ENCODE assay signal across 17 cellular contexts in genomic region chr17:8649157-8650118, GRCh38. TPM values are rescaled to one million over a fixed set of nuclear protein-coding genes. Genes with fewer than 3 reads are reported as not detected.
DNase-seq lines count a peak whose midpoint lies in the region; ATAC-seq, FAIRE-seq and TF ChIP-seq lines count a peak whose summit lies in the region.
"Had no signal": no experiment of that assay in that cellular context is flagged by ENCODE, and none has a peak within 500 bp of the region (broad histone marks: within the 10 kb centered on the region; RNA-seq: fewer than 3 reads in every experiment).

No MANE protein-coding gene starts in this region.

- POLR2A ChIA-PET in A549 (lab: Yijun Ruan, JAX), result no interaction called here

- no peak overlapping the region for H3K9ac ChIP-seq in H9 (ENCODE audit: extremely low read depth, insufficient read length, low read length)

- no peak overlapping the region for H4K8ac ChIP-seq in H9 (replicated peaks; ENCODE audit: insufficient read length, low read depth, low read length)

- H2BK20ac ChIP-seq in H9 (ENCODE audit: low read depth, low read length, poor library complexity, severe bottlenecking), result no peak overlapping the region

- H3K4me3 Mint-ChIP-seq in H9, result no peak overlapping the region

- peak overlapping the region; percentile 65 for H3K18ac ChIP-seq in H9 (ENCODE audit: insufficient read length, low read depth, low read length)

- H3K36me3 Mint-ChIP-seq in H9 (ENCODE audit: insufficient read depth in 1 of 3, low read depth in 3 of 3), result no peaks in the 10 kb centered on the region

- H3K4me1 ChIP-seq in A549, result peaks cover 6% of the 10 kb centered on the region; the same call in 1 of the 3 replicates
- H3K4me1 ChIP-seq in H9 (ENCODE audit: insufficient read depth, low read length), result no peaks in the 10 kb centered on the region
- peaks cover 0 to 9% (median 0%) of the 10 kb centered on the region in 4 donors for H3K4me1 ChIP-seq in stomach
- H3K4me1 ChIP-seq: BE2C had no signal

- H3K9me3 ChIP-seq in A549 (no peaks in the 10 kb centered on the region), H9 (ENCODE audit: control insufficient read depth, low read depth, low read length) (no peaks in the 10 kb centered on the region), stomach (no peaks in the 10 kb centered on the region)
- H3K9me3 ChIP-seq: BE2C had no signal

- no peak overlapping the region for H3K4me2 ChIP-seq in A549
- no peak overlapping the region for H3K4me2 ChIP-seq in H9 (ENCODE audit: insufficient read depth, insufficient read length, low read length)

- H3K27ac Mint-ChIP-seq in H9, result no peak overlapping the region

- H3K27ac ChIP-seq in A549, result no peak overlapping the region
- H3K27ac ChIP-seq in H9 (ENCODE audit: insufficient read length, low read depth, low read length), result no peak overlapping the region
- H3K27ac ChIP-seq in brain microvascular endothelial cell, result no peak overlapping the region
- H3K27ac ChIP-seq in stomach, result peak overlapping the region in 2 of 5 donors; percentile 15 to 21
- H3K27ac ChIP-seq: tibial nerve had no signal

- H3K14ac ChIP-seq in H9 (ENCODE audit: insufficient read depth, low read length), result no peak overlapping the region

- H3K36me3 ChIP-seq in brain microvascular endothelial cell (replicated peaks) (no peaks in the 10 kb centered on the region), stomach (no peaks in the 10 kb centered on the region)
- H3K36me3 ChIP-seq: BE2C, tibial nerve had no signal

- DNase-seq in A549 (ENCODE audit: low read depth in 1 of 2, low spot score in 1 of 2) (no peak), H9 (no peak), brain microvascular endothelial cell (peak; percentile 88), myocyte (ENCODE audit: low read depth) (peak; percentile 80), stomach (no peak), DMS153 treated with DMSO at 0.1 percent for 48 hours (lab: John Stamatoyannopoulos, UW; ENCODE audit: unreplicated experiment) (no peak), frontal cortex (ENCODE audit: low spot score in 2 of 2) (no peak)
- DNase-seq: activated CD4-positive, CD25-positive, alpha-beta regulatory T cell; activated T-cell treated with anti-CD3 and anti-CD28 coated beads, Interleukin-2, amount 50 U/mL, for 1 hour; anterior cingulate cortex; BE2C; GF-D8; Kasumi-1; NCI-H2081 had no signal

- no peaks in the 10 kb centered on the region for H4K20me1 ChIP-seq in H9 (ENCODE audit: control insufficient read depth, insufficient read depth, insufficient read length)

- no peak overlapping the region for H2AK5ac ChIP-seq in H9 (ENCODE audit: insufficient read length, low read length)

- no peaks in the 10 kb centered on the region; a peak in 1 of 5 replicates for H3K9me3 Mint-ChIP-seq in H9

- 77% methylated on average over 17 of the region's 17 CpGs for WGBS in A549 (ENCODE audit: missing lambda C conversion rate)
- WGBS in H9 (ENCODE audit: extremely low coverage, insufficient read length, low lambda C conversion rate), result no CpG with 5 or more reads among the region's 17 CpGs
- 75 to 86% (median 82%) methylated on average over 17 of the region's 17 CpGs for WGBS in stomach, 5 donors

- intact Hi-C loops in stomach (cut with DNase I; ENCODE audit: low total_unique reads), result no loop called here

- peaks cover under 1 to 4% of the 10 kb centered on the region in 2 experiments; a peak in 2 of 4 replicates for H3K4me1 Mint-ChIP-seq in H9

- TF ChIP-seq EP300 in A549 (IDR thresholded peaks at IDR 0.05), result no peak
- TF ChIP-seq EP300 in stomach (IDR thresholded peaks at IDR 0.05), result no peak

- H4K91ac ChIP-seq in H9 (ENCODE audit: insufficient read length, low read depth, low read length), result no peak overlapping the region

- TF ChIP-seq RAD21 in A549 (conservative IDR thresholded peaks at IDR 0.05 in 1 of 2, IDR thresholded peaks at IDR 0.05 in 1 of 2), result no peak

- FAIRE-seq in A549 (lab: Jason Lieb, UNC), result peak; percentile 49
- FAIRE-seq in frontal cortex (lab: Jason Lieb, UNC), result no peak
- FAIRE-seq: endothelial cell of umbilical vein had no signal

- H2BK15ac ChIP-seq in H9 (ENCODE audit: low read depth, low read length), result no peak overlapping the region

- TF ChIP-seq POLR2A in A549 (IDR thresholded peaks at IDR 0.05; ENCODE audit: low read length) (no peak), stomach (IDR thresholded peaks at IDR 0.05) (no peak)

- no peak overlapping the region for H3K23ac ChIP-seq in H9 (ENCODE audit: insufficient read length, low read depth, low read length)

- no peak overlapping the region for H3K4ac ChIP-seq in H9 (ENCODE audit: low read depth, low read length)

- H3K27me3 ChIP-seq in H9 (ENCODE audit: insufficient read depth, low read length) (no peaks in the 10 kb centered on the region), brain microvascular endothelial cell (replicated peaks) (no peaks in the 10 kb centered on the region), stomach (peaks cover 0 to 4% (median 0%) of the 10 kb centered on the region in 3 donors)
- H3K27me3 ChIP-seq: BE2C, tibial nerve had no signal

- no peak for ATAC-seq in A549
- no peak for ATAC-seq in HG03039 (IDR thresholded peaks at IDR 0.05; ENCODE audit: unreplicated experiment)

- H3K79me2 ChIP-seq in H9 (ENCODE audit: insufficient read depth, low read length), result no peaks in the 10 kb centered on the region

- H3K27me3 Mint-ChIP-seq in H9 (ENCODE audit: low read depth), result peaks cover 2% of the 10 kb centered on the region; the same call in 1 of the 2 replicates

- no peak overlapping the region for H3K56ac ChIP-seq in H9 (ENCODE audit: insufficient read length, low read depth, low read length)

- no peak for TF ChIP-seq CTCF in A549 (IDR thresholded peaks at IDR 0.05)
- no peak for TF ChIP-seq CTCF in H9 (conservative IDR thresholded peaks at IDR 0.05)
- TF ChIP-seq CTCF in brain microvascular endothelial cell (IDR thresholded peaks at IDR 0.05; ENCODE audit: low read depth, low read length, missing control alignments), result no peak
- no peak for TF ChIP-seq CTCF in stomach (IDR thresholded peaks at IDR 0.05)

- H3K23me2 ChIP-seq in H9 (ENCODE audit: insufficient read length, low read depth, low read length, poor library complexity, severe bottlenecking), result no peaks in the 10 kb centered on the region

- no peak overlapping the region for H2AFZ ChIP-seq in H9 (ENCODE audit: low read length)

- H4K5ac ChIP-seq in H9 (ENCODE audit: insufficient read length, low read depth, low read length), result no peak overlapping the region

- H2BK12ac ChIP-seq in H9 (ENCODE audit: insufficient read length, low read depth, low read length), result no peak overlapping the region

- no peak overlapping the region for H3K4me3 ChIP-seq in A549
- no peak overlapping the region for H3K4me3 ChIP-seq in brain microvascular endothelial cell (ENCODE audit: low read depth, low read length)
- H3K4me3 ChIP-seq in stomach, result no peak overlapping the region
- H3K4me3 ChIP-seq: tibial nerve had no signal

- in situ Hi-C loops in brain microvascular endothelial cell (cut with HindIII; ENCODE audit: low pct_ligation_motif_present, low sequenced_read_pairs), result no loop called here

- CTCF ChIA-PET in A549 (lab: Yijun Ruan, JAX), result interaction anchor here (1.1 to 4.2 kb wide), 5 partner anchors 10 to 265 kb away, joined by 4 to 24 read pairs (median 5); no protein-coding TSS in a partner anchor

- no peaks in the 10 kb centered on the region for H3K79me1 ChIP-seq in H9 (ENCODE audit: insufficient read depth, low read depth, low read length, poor library complexity, severe bottlenecking)

- no peak overlapping the region for H2BK120ac ChIP-seq in H9 (ENCODE audit: low read depth, low read length, poor library complexity, severe bottlenecking)

- no peak overlapping the region for H3T11ph ChIP-seq in H9 (ENCODE audit: low read length)

- H2BK5ac ChIP-seq in H9 (ENCODE audit: insufficient read length, low read length), result no peak overlapping the region

TF ChIP-seq in A549, 52 proteins besides CTCF, POLR2A, EP300 and RAD21 (continues in another document):
- TF ChIP-seq JUNB (IDR thresholded peaks at IDR 0.05) (no peak), HMGXB4 (CRISPR knock-in tag; IDR thresholded peaks at IDR 0.05; ENCODE audit: borderline replicate concordance) (no peak), CHD4 (IDR thresholded peaks at IDR 0.05; ENCODE audit: borderline replicate concordance) (no peak), E2F6 (IDR thresholded peaks at IDR 0.05; ENCODE audit: borderline replicate concordance, low read depth) (no peak), CBX8 (IDR thresholded peaks at IDR 0.05) (no peak), MAZ (IDR thresholded peaks at IDR 0.05; ENCODE audit: borderline replicate concordance, low read depth, low read length) (no peak)

RNA-seq across cellular contexts. Expression of gene MYH10, which starts 18.9 kb away (rescaled TPM):
- 28.3 TPM in 2 replicates for polyA plus RNA-seq in A549 (2011; rRNA removed)
- 25.3 and 27.1 TPM in 2 replicates for polyA plus RNA-seq in A549 (2012; cell fraction: cytosol; rRNA removed)
- polyA plus RNA-seq in A549 (2012; cell fraction: nucleus; rRNA removed), result 67.6 and 76.0 TPM in 2 replicates
- 26.4 to 26.7 TPM (median 26.5 TPM) in 3 replicates for polyA plus RNA-seq in A549 (2017; fragmentation: RNase III; extraction: RNeasy Plus Mini Kit Qiagen cat#74134 plus additional on column Dnase treatment)
- polyA minus RNA-seq in A549 (2011; rRNA and poly(A)+ RNA removed), result 30.3 and 55.2 TPM in 2 replicates
- 251 and 256 TPM in 2 replicates for total RNA-seq in H9 (2021)
- total RNA-seq in myocyte, result 10.7 and 17.9 TPM in 2 replicates
- 10.7 TPM for polyA plus RNA-seq in myocyte (2012)
- total RNA-seq in stomach, result 100 to 1,000 TPM in 1 of 5 donors, 10 to 100 TPM in 3, 1 to 10 TPM in 1; 9.3 to 104 (median 24.2) TPM
- 1 to 10 TPM; 1.8 to 2.4 (median 2.3) TPM for polyA plus RNA-seq in stomach
- 118 TPM for total RNA-seq in frontal cortex

Comparison
In these comparisons a context has a peak if more than half of its experiments do, and no peak if none do; other contexts are left out.
1. DNase-seq: peak in brain microvascular endothelial cell (single experiment) and myocyte (single experiment); none in A549 (0 of 2), H9 (single experiment), stomach (single experiment), DMS153 treated with DMSO at 0.1 percent for 48 hours (single experiment) and frontal cortex (0 of 2).